ENCODE assay signal across 25 cellular contexts in genomic region chr1:35340519-35340918, GRCh38.
"Had no signal": no experiment of that assay in that cellular context is flagged by ENCODE, and none has a peak within 500 bp of the region (broad histone marks: within the 10 kb centered on the region; RNA-seq: fewer than 3 reads in every experiment).

No MANE protein-coding gene starts in this region.

- DNase-seq: activated B cell treated with CpG ODN at 0.5 μM for 24 hours; activated CD4-positive, alpha-beta T cell treated with anti-CD3 and anti-CD28 coated beads for 48 hours; activated CD4-positive, alpha-beta T cell treated with anti-CD3 and anti-CD28 coated beads, Interleukin-2, amount 50 U/mL, for 1 hour; activated CD4-positive, alpha-beta T cell treated with anti-CD3 and anti-CD28 coated beads, Interleukin-2, amount 50 U/mL, for 48 hours; activated CD8-positive, alpha-beta memory T cell treated with anti-CD3 and anti-CD28 coated beads for 24 hours; activated CD8-positive, alpha-beta T cell treated with anti-CD3 and anti-CD28 coated beads for 36 hours; activated effector memory CD4-positive, alpha-beta T cell treated with Interleukin-2 at 50 U/mL for 16 hours; activated gamma-delta T cell treated with Interleukin-2 at 50 U/mL for 16 hours; activated naive CD4-positive, alpha-beta T cell treated with anti-CD3 and anti-CD28 coated beads, Interleukin-2, amount 50 U/mL, for 16 hours; activated naive CD4-positive, alpha-beta T cell treated with Interleukin-2 at 50 U/mL for 16 hours; activated T-cell treated with anti-CD3 and anti-CD28 coated beads, Interleukin-2, amount 50 U/mL, for 4 hours; amniotic stem cell; anterior cingulate cortex; brain microvascular endothelial cell; dorsolateral prefrontal cortex; effector memory CD4-positive, alpha-beta T cell; endodermal cell; foreskin fibroblast; head of caudate nucleus; T-helper 2 cell had no signal

- H3K27ac ChIP-seq: brain microvascular endothelial cell, coronary artery, dorsolateral prefrontal cortex, VCaP had no signal

- H3K27me3 ChIP-seq: brain microvascular endothelial cell, dorsolateral prefrontal cortex had no signal

- ATAC-seq: activated CD4-positive, CD25-positive, alpha-beta regulatory T cell treated with anti-CD3 and anti-CD28 coated beads, Interleukin-2, amount 50 U/mL, for 24 hours; activated CD8-positive, alpha-beta T cell treated with anti-CD3 and anti-CD28 coated beads for 36 hours; activated T-cell treated with anti-CD3 and anti-CD28 coated beads, Interleukin-2, amount 50 U/mL, for 4 hours; activated T-helper 17 cell treated with anti-CD3 and anti-CD28 coated beads, Interleukin-2, amount 50 U/mL, for 72 hours; esophagus mucosa had no signal

- H3K4me3 ChIP-seq: coronary artery, dorsolateral prefrontal cortex had no signal
